In the genomic region with DNA sequence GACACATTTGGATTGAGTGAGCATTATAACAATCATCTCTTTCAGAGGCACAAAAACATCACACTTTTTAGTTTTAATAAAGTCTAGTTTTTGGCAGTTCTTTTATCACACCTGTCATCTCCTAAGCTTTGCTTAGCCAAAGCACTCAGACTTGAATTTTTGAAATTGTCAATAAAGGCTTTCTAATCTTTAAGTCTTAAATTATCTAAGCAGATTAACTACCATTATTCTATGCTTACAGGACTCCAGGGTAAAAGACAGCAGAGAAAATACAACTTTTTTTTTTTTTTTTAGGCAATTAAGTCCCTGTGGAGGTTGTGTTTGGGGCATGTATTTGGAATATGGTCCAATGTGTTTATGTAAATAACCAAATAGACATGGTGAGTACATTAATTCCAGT, we compare ENCODE assay signal across 26 cellular contexts. TPM values are rescaled to one million over a fixed set of nuclear protein-coding genes. Genes with fewer than 3 reads are reported as not detected.
"Had no signal": no experiment of that assay in that cellular context is flagged by ENCODE, and none has a peak within 500 bp of the region (broad histone marks: within the 10 kb centered on the region; RNA-seq: fewer than 3 reads in every experiment).

No MANE protein-coding gene starts in this region.

- H3K9me3 ChIP-seq: ovary, psoas muscle, right lobe of liver, sigmoid colon, suprapubic skin, testis, tibial artery, transverse colon, upper lobe of right lung, uterus had no signal

- H3K79me2 ChIP-seq: parathyroid adenoma had no signal

- H3K4me1 ChIP-seq: parathyroid adenoma, psoas muscle, right lobe of liver, testis, transverse colon, upper lobe of right lung, uterus had no signal

- H3K9ac ChIP-seq: neural progenitor cell, parathyroid adenoma had no signal

- H2AFZ ChIP-seq: neural progenitor cell, parathyroid adenoma had no signal

- H3K36me3 ChIP-seq: neural progenitor cell, ovary, right lobe of liver, sigmoid colon, suprapubic skin, tibial artery, transverse colon, upper lobe of right lung, uterus had no signal

- H3K4me2 ChIP-seq: neural progenitor cell had no signal

- H3K27me3 ChIP-seq: ovary had no signal

- H3K27ac ChIP-seq: neural progenitor cell, ovary, parathyroid adenoma, psoas muscle, right lobe of liver, sigmoid colon, suprapubic skin, testis, tibial artery, transverse colon, upper lobe of right lung, uterus had no signal

- H3K4me3 ChIP-seq: neural progenitor cell, ovary, psoas muscle, right lobe of liver, sigmoid colon, suprapubic skin, testis, tibial artery, transverse colon, upper lobe of right lung, uterus had no signal

- DNase-seq: naive thymus-derived CD8-positive, alpha-beta T cell; nephron progenitor cell; occipital lobe; ovary; posterior cingulate gyrus; psoas muscle; right cardiac atrium; right lobe of liver; sigmoid colon; small intestine; stimulated activated CD4-positive, alpha-beta T cell treated with anti-CD3 and anti-CD28 coated beads, Interleukin-1b, Interleukin-23, amount 100 ng/mL, for 48 hours; stimulated activated CD4-positive, alpha-beta T cell treated with anti-CD3 and anti-CD28 coated beads, Interleukin-4, amount 100 ng/mL, for 1 hour; stimulated activated CD4-positive, alpha-beta T cell treated with anti-CD3 and anti-CD28 coated beads, Interleukin-4, amount 100 ng/mL, for 4 hours; stimulated activated CD8-positive, alpha-beta memory T cell treated with anti-CD3 and anti-CD28 coated beads, Interleukin-4, amount 100 ng/mL, for 48 hours; stimulated activated naive CD4-positive, alpha-beta T cell; stimulated activated naive CD8-positive, alpha-beta T cell treated with anti-CD3 and anti-CD28 coated beads, Interleukin-15, amount 100 ng/mL, for 72 hours; stimulated activated naive CD8-positive, alpha-beta T cell treated with anti-CD3 and anti-CD28 coated beads, Interleukin-15, Interleukin-2, amounts not matched to agents 100 U/mL and 50 U/mL, for 24 hours; substantia nigra; testis; tibial artery; transverse colon; upper lobe of right lung; uterus had no signal

RNA-seq across cellular contexts. Expression of a gene that starts 17.6 kb away (rescaled TPM):
- polyA plus RNA-seq: naive thymus-derived CD8-positive, alpha-beta T cell; psoas muscle; right cardiac atrium had no signal

RNA-seq across cellular contexts. Expression of a gene that starts 36.9 kb away (rescaled TPM):
- polyA plus RNA-seq: naive thymus-derived CD8-positive, alpha-beta T cell; psoas muscle had no signal
